In the genomic region with DNA sequence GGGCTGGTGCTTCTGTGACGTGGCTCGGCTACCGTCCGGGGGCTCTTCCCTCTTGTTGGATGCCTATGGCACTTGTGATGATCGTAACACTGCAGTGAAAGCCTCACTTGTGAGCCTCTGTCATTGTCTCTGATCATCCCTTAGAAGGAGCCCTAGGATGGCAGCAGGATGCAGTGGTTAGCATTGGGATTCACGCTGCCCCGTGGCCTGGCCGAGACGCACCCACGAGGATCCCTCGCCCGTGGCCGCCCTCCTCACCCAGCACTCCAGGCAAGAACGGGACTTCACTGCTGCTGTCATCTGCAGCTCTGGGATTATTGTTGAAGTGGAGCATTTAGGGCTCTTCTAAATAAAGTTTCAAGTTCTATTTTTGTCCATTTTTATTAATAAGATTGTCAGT, we compare ENCODE assay signal across 22 cellular contexts.
"Had no signal": no experiment of that assay in that cellular context is flagged by ENCODE, and none has a peak within 500 bp of the region (broad histone marks: within the 10 kb centered on the region; RNA-seq: fewer than 3 reads in every experiment).

No MANE protein-coding gene starts in this region.

- H3K79me2 ChIP-seq: hepatocyte, parathyroid adenoma had no signal

- H3K4me3 ChIP-seq: coronary artery, gastrocnemius medialis, hepatocyte, left lung, suprapubic skin, transverse colon, upper lobe of right lung, uterus had no signal

- H3K9ac ChIP-seq: parathyroid adenoma had no signal

- DNase-seq: endodermal cell; foreskin fibroblast; gastrocnemius medialis; kidney; left lung; mammary epithelial cell; mesendoderm; nephron progenitor cell; occipital lobe; right cardiac atrium; stimulated activated CD4-positive, alpha-beta T cell treated with anti-CD3 and anti-CD28 coated beads, Interleukin-4, amount 100 ng/mL, for 4 hours; stimulated activated naive B cell treated with anti-CD40 and anti-IgM and Interleukin-4, amounts not matched to agents 10 μg/mL and 1 μg/mL and 100 μg/mL, for 72 hours; transverse colon; upper lobe of right lung; uterus had no signal

- H3K4me2 ChIP-seq: hepatocyte had no signal

- H3K4me1 ChIP-seq: gastrocnemius medialis, left lung, parathyroid adenoma, upper lobe of right lung, uterus had no signal

- ATAC-seq: esophagus mucosa; gastrocnemius medialis; left lung; naive thymus-derived CD8-positive, alpha-beta T cell; right cardiac atrium; upper lobe of right lung had no signal

- H3K27me3 ChIP-seq: hepatocyte, uterus had no signal

- H3K27ac ChIP-seq: coronary artery, epithelial cell of prostate, gastrocnemius medialis, hepatocyte, left lung, parathyroid adenoma, suprapubic skin, transverse colon, upper lobe of right lung, uterus had no signal

- H2AFZ ChIP-seq: hepatocyte, parathyroid adenoma had no signal

- FAIRE-seq: kidney had no signal

- H3K36me3 ChIP-seq: gastrocnemius medialis, left lung, suprapubic skin, transverse colon, upper lobe of right lung, uterus had no signal

- H3K9me3 ChIP-seq: gastrocnemius medialis, left lung, suprapubic skin, transverse colon, upper lobe of right lung, uterus had no signal
